27 cellular contexts compared by ENCODE assay signal in genomic region chr10:103457896-103458583, GRCh38. TPM values are rescaled to one million over a fixed set of nuclear protein-coding genes. Genes with fewer than 3 reads are reported as not detected.
"Had no signal": no experiment of that assay in that cellular context is flagged by ENCODE, and none has a peak within 500 bp of the region (broad histone marks: within the 10 kb centered on the region; RNA-seq: fewer than 3 reads in every experiment).

No MANE protein-coding gene starts in this region.

- H3K27ac Mint-ChIP-seq: naive thymus-derived CD4-positive, alpha-beta T cell had no signal

- H3K4me3 ChIP-seq: heart left ventricle, lung, ovary, stomach, thoracic aorta, transverse colon had no signal

- H3K27me3 ChIP-seq: dorsolateral prefrontal cortex, heart left ventricle, ovary, stomach, transverse colon had no signal

- ATAC-seq: heart left ventricle, left ventricle myocardium superior, right cardiac atrium had no signal

- H3K36me3 Mint-ChIP-seq: naive thymus-derived CD4-positive, alpha-beta T cell had no signal

- FAIRE-seq: frontal cortex, small intestine had no signal

- H3K4me3 Mint-ChIP-seq: naive thymus-derived CD4-positive, alpha-beta T cell had no signal

- H3K27ac ChIP-seq: heart left ventricle, ovary, stomach, thoracic aorta, transverse colon had no signal

- DNase-seq: cortex of kidney; effector CD8-positive, alpha-beta T cell; heart left ventricle; hippocampal formation; left colon; left ventricle myocardium superior; naive thymus-derived CD4-positive, alpha-beta T cell; ovary; small intestine; stimulated activated CD4-positive, alpha-beta T cell treated with anti-CD3 and anti-CD28 coated beads, Interleukin-12 subunit alpha, Interleukin-12 subunit beta, amount 100 ng/mL, for 4 hours; stimulated activated naive CD4-positive, alpha-beta T cell; stomach; transverse colon had no signal

- H3K9me3 ChIP-seq: heart left ventricle, ovary, stomach, thoracic aorta, transverse colon had no signal

- H3K4me1 ChIP-seq: transverse colon had no signal

- H3K36me3 ChIP-seq: heart left ventricle, ovary, stomach, thoracic aorta, transverse colon had no signal

RNA-seq across cellular contexts. Expression of gene CALHM1, which starts 0.7 kb away (rescaled TPM):
- total RNA-seq: fibroblast of lung; frontal cortex; glomerular endothelial cell; heart left ventricle; kidney epithelial cell; left colon; left ventricle myocardium superior; lung; mesenteric fat pad; mononuclear cell; naive thymus-derived CD4-positive, alpha-beta T cell; ovary; posterior vena cava; right cardiac atrium; stomach; thoracic aorta; transverse colon; ureter had no signal
- polyA plus RNA-seq: fibroblast of lung; heart left ventricle; lung; naive thymus-derived CD4-positive, alpha-beta T cell; neural cell; ovary; right cardiac atrium; stomach had no signal

RNA-seq across cellular contexts. Expression of gene CALHM2, which starts 5.9 kb away (rescaled TPM):
- polyA plus RNA-seq: neural cell had no signal

RNA-seq across cellular contexts. Expression of gene CALHM3, which starts 21.0 kb away (rescaled TPM):
- total RNA-seq: esophagus mucosa; fibroblast of lung; frontal cortex; glomerular endothelial cell; heart left ventricle; kidney epithelial cell; left colon; left ventricle myocardium superior; mesenteric fat pad; mononuclear cell; naive thymus-derived CD4-positive, alpha-beta T cell; ovary; posterior vena cava; right cardiac atrium; stomach; thoracic aorta; transverse colon; ureter had no signal
- polyA plus RNA-seq: fibroblast of lung; heart left ventricle; naive thymus-derived CD4-positive, alpha-beta T cell; neural cell; ovary; right cardiac atrium; small intestine; stomach had no signal

RNA-seq across cellular contexts. Expression of gene NEURL1, which starts 35.5 kb away (rescaled TPM):
- total RNA-seq: fibroblast of lung, left ventricle myocardium superior had no signal
